Comparison of ENCODE assay signal across 23 cellular contexts in the genomic region with DNA sequence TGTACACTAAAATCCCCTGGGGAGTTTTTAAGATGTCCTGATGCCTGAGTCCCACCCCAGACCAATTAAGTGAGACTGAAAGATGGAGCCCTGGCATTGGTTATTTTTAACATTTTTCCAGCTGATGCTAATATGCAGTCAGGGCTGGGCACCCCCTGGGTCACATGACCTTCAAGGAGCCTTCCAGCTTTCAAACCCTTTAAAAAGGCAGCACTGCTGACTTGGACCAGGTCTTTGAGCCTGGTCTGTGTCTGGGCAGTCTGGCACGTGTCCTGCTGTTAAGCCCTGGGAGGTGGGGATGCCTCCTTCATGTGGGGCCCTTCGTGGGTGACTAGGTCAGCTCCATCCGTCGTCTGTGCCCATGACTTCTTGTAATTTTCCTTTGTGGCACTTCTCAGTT.
DNase-seq lines count a peak whose midpoint lies in the region; ATAC-seq, FAIRE-seq and TF ChIP-seq lines count a peak whose summit lies in the region.
"Had no signal": no experiment of that assay in that cellular context is flagged by ENCODE, and none has a peak within 500 bp of the region (broad histone marks: within the 10 kb centered on the region; RNA-seq: fewer than 3 reads in every experiment).

No MANE protein-coding gene starts in this region.

- no CpG with 5 or more reads among the region's 4 CpGs for WGBS in neuronal stem cell (ENCODE audit: extremely low coverage in 2 of 2, insufficient read length in 2 of 2, insufficient replicate concordance in 1 of 2), 2 donors
- WGBS in HepG2 (ENCODE audit: low lambda C conversion rate): 98% methylated on average over 4 of the region's 4 CpGs

- POLR2A ChIA-PET in HepG2 (lab: Yijun Ruan, JAX): interaction anchor here (0.9 to 1.6 kb wide), 3 partner anchors 19 to 35 kb away, joined by 3 read pairs; no protein-coding TSS in a partner anchor

- in situ Hi-C loops in HepG2 (cut with HindIII; ENCODE audit: extremely low pct_ligation_motif_present, low pct_unique_long_range_greater_than_20kb): no loop called here

- no peak overlapping the region for H2BK15ac ChIP-seq in neuronal stem cell (ENCODE audit: low read length)

- no peak overlapping the region for H3K23ac ChIP-seq in neuronal stem cell (ENCODE audit: low read depth, low read length, poor library complexity)

- no peaks in the 10 kb centered on the region for H3F3A ChIP-seq in OCI-LY1 (ENCODE audit: insufficient read depth, low read length)

- BruUV-seq in HepG2 (replicated peaks; lab: Mats Ljungman, UMichigan): no TSS peak

- no peak for ATAC-seq in stimulated activated naive CD8-positive, alpha-beta T cell treated with anti-CD3 and anti-CD28 coated beads, Interleukin-15, Interleukin-2, amounts not matched to agents 100 U/mL and 50 U/mL, for 24 hours
- no peak for ATAC-seq in esophagus mucosa
- no peak for ATAC-seq in HepG2
- ATAC-seq: lower lobe of right lung had no signal

- H2BK120ac ChIP-seq in neuronal stem cell (ENCODE audit: low read depth, low read length): no peak overlapping the region

- DNase-seq in neuronal stem cell (ENCODE audit: low spot score) (no peak), HepG2 (ENCODE audit: low spot score) (no peak)
- DNase-seq in stimulated activated naive CD8-positive, alpha-beta T cell treated with anti-CD3 and anti-CD28 coated beads, Interleukin-15, Interleukin-2, amounts not matched to agents 100 U/mL and 50 U/mL, for 24 hours: no peak
- no peak for DNase-seq in stimulated activated naive CD4-positive, alpha-beta T cell (lab: John Stamatoyannopoulos, UW)
- DNase-seq: activated CD4-positive, alpha-beta memory T cell treated with anti-CD3 and anti-CD28 coated beads for 36 hours; activated CD4-positive, CD25-positive, alpha-beta regulatory T cell; activated T-cell treated with anti-CD3 and anti-CD28 coated beads for 4 hours; amniotic stem cell; GOT3; lower lobe of right lung; MM.1S; NCI-H1436 treated with DMSO at 0.1 percent for 48 hours; NCI-H510A treated with DMSO at 0.1 percent for 48 hours; right lobe of liver had no signal

- CTCF ChIA-PET in HepG2 (lab: Yijun Ruan, JAX; ENCODE audit: low intra/inter-chr PET ratio, low total read pairs): no interaction called here

- no peaks in the 10 kb centered on the region for H3K9me2 ChIP-seq in OCI-LY1 (ENCODE audit: low read depth, low read length)

- H3K14ac ChIP-seq in neuronal stem cell (ENCODE audit: low read length): no peak overlapping the region

- no peak for TF ChIP-seq RAD21 in HepG2 (CRISPR knock-in tag; IDR thresholded peaks at IDR 0.05)

- no peak for TF ChIP-seq EP300 in HepG2 (IDR thresholded peaks at IDR 0.05; ENCODE audit: low read depth in 2 of 2, low read length in 2 of 2)
- no peak for TF ChIP-seq EP300 in HepG2 (CRISPR knock-in tag; IDR thresholded peaks at IDR 0.05; ENCODE audit: borderline replicate concordance)

- no peaks in the 10 kb centered on the region; a peak in 2 of 22 replicates for H4K20me1 ChIP-seq in BLaER1 treated with 17β-estradiol and CSF1 and Interleukin-3, amounts not matched to agents 10 nM and 100 nM
- H4K20me1 ChIP-seq in OCI-LY1 (ENCODE audit: insufficient read depth, low read length): no peaks in the 10 kb centered on the region
- H4K20me1 ChIP-seq in HepG2 (ENCODE audit: insufficient read depth, low read length): no peaks in the 10 kb centered on the region

- no peak overlapping the region for H2BK12ac ChIP-seq in neuronal stem cell (ENCODE audit: low read length)

- 0 out of 22 replicates have a peak, but pooled peaks cover 0 to 6% (median 0%) of the 10 kb centered on the region in 11 experiments for H3K9me3 ChIP-seq in BLaER1 treated with 17β-estradiol and CSF1 and Interleukin-3, amounts not matched to agents 10 nM and 100 nM (replicated peaks in 1 of 11)
- H3K9me3 ChIP-seq in OCI-LY1 (ENCODE audit: low read length) (no peaks in the 10 kb centered on the region), neuronal stem cell (replicated peaks in 1 of 2; ENCODE audit: control insufficient read depth in 2 of 2, insufficient read depth in 1 of 2, low read depth in 1 of 2, low read length in 2 of 2) (no peaks in the 10 kb centered on the region), HepG2 (ENCODE audit: low read length) (no peaks in the 10 kb centered on the region)
- H3K9me3 ChIP-seq: lower lobe of right lung, right lobe of liver had no signal

- peaks cover 0 to 38% (median 0%) of the 10 kb centered on the region in 11 experiments; a peak in 6 of 22 replicates for H3K36me3 ChIP-seq in BLaER1 treated with 17β-estradiol and CSF1 and Interleukin-3, amounts not matched to agents 10 nM and 100 nM
- H3K36me3 ChIP-seq in OCI-LY1 (ENCODE audit: insufficient read depth, low read length): peaks cover 10% of the 10 kb centered on the region; the same call in 1 of the 2 replicates
- H3K36me3 ChIP-seq in neuronal stem cell (replicated peaks in 1 of 2; ENCODE audit: control insufficient read depth in 2 of 2, insufficient read depth in 2 of 2, low read length in 2 of 2): peaks cover 0 to 8% of the 10 kb centered on the region in 2 donors
- H3K36me3 ChIP-seq in HepG2 (replicated peaks in 1 of 2; ENCODE audit: control insufficient read depth in 1 of 2, insufficient read depth in 2 of 2, low read length in 2 of 2): peaks cover 1 to 3% of the 10 kb centered on the region in 2 experiments; a peak in 3 of 5 replicates
- H3K36me3 ChIP-seq: cardiac muscle cell, lower lobe of right lung, right lobe of liver had no signal

- H3K4me3 ChIP-seq in BLaER1 treated with 17β-estradiol and CSF1 and Interleukin-3, amounts not matched to agents 10 nM and 100 nM: no peak overlapping the region
- H3K4me3 ChIP-seq in OCI-LY1 (ENCODE audit: low read depth, low read length, poor library complexity, severe bottlenecking) (peak overlapping the region; percentile 3), neuronal stem cell (ENCODE audit: low read length in 2 of 2) (no peak overlapping the region), HepG2 (replicated peaks in 1 of 3; ENCODE audit: insufficient read depth in 1 of 3, low read depth in 2 of 3, low read length in 3 of 3) (no peak overlapping the region)
- H3K4me3 ChIP-seq: cardiac muscle cell, lower lobe of right lung, right lobe of liver had no signal

- H3K4me2 ChIP-seq in BLaER1 treated with 17β-estradiol and CSF1 and Interleukin-3, amounts not matched to agents 10 nM and 100 nM: peak overlapping the region in 9 of 11 experiments; percentile 18 to 96 (median 55); a peak in 17 of 22 replicates
- peak overlapping the region; percentile 54 for H3K4me2 ChIP-seq in OCI-LY1 (ENCODE audit: low read length)
- no peak overlapping the region for H3K4me2 ChIP-seq in neuronal stem cell (ENCODE audit: insufficient read depth, low read length, poor library complexity, severe bottlenecking)
- H3K4me2 ChIP-seq in HepG2 (ENCODE audit: low read depth, low read length): no peak overlapping the region

- intact Hi-C loops in HepG2 (cut with micrococcal nuclease; ENCODE audit: unreplicated experiment): no loop called here

- H2AFZ ChIP-seq in OCI-LY1 (ENCODE audit: low read length) (no peak overlapping the region), neuronal stem cell (ENCODE audit: low read length) (no peak overlapping the region), HepG2 (ENCODE audit: low read length) (no peak overlapping the region)

- H3K27me3 ChIP-seq in BLaER1 treated with 17β-estradiol and CSF1 and Interleukin-3, amounts not matched to agents 10 nM and 100 nM: no peaks in the 10 kb centered on the region
- no peaks in the 10 kb centered on the region for H3K27me3 ChIP-seq in OCI-LY1 (ENCODE audit: insufficient read depth, low read length)
- H3K27me3 ChIP-seq in neuronal stem cell (ENCODE audit: control insufficient read depth in 3 of 3, insufficient read depth in 3 of 3, low read depth in 1 of 3, low read length in 3 of 3): no peaks in the 10 kb centered on the region
- H3K27me3 ChIP-seq in HepG2 (ENCODE audit: control insufficient read depth in 1 of 2, insufficient read depth in 2 of 2, low read length in 2 of 2): no peaks in the 10 kb centered on the region
- H3K27me3 ChIP-seq: cardiac muscle cell, right lobe of liver had no signal

- no peak overlapping the region for H4K8ac ChIP-seq in neuronal stem cell (ENCODE audit: low read depth, low read length)

- H3K27ac ChIP-seq in BLaER1 treated with 17β-estradiol and CSF1 and Interleukin-3, amounts not matched to agents 10 nM and 100 nM: peak overlapping the region in 3 of 11 experiments; percentile 24 to 37 (median 32); a peak in 1 of 22 replicates
- H3K27ac ChIP-seq in OCI-LY1 (ENCODE audit: low read depth, low read length, poor library complexity, severe bottlenecking) (peak overlapping the region; percentile 99), cingulate gyrus (ENCODE audit: low read depth, low read length) (peak overlapping the region; percentile 41), neuronal stem cell (replicated peaks; ENCODE audit: low read length) (no peak overlapping the region), HepG2 (ENCODE audit: extremely low read length, insufficient read depth, low read length) (no peak overlapping the region)
- H3K27ac ChIP-seq: cardiac muscle cell, HL-60, lower lobe of right lung, right lobe of liver, RWPE1 had no signal

- no peak overlapping the region for H2BK5ac ChIP-seq in neuronal stem cell (ENCODE audit: low read length)

- H3K18ac ChIP-seq in neuronal stem cell (ENCODE audit: low read length): peak overlapping the region; percentile 53

- no peak overlapping the region for H3K4ac ChIP-seq in neuronal stem cell (ENCODE audit: low read length)

- H3K4me1 ChIP-seq in BLaER1 treated with 17β-estradiol and CSF1 and Interleukin-3, amounts not matched to agents 10 nM and 100 nM: peaks cover 12 to 100% (median 95%) of the 10 kb centered on the region in 10 experiments
- H3K4me1 ChIP-seq in OCI-LY1 (ENCODE audit: insufficient read depth, low read length, severe bottlenecking) (peaks cover 97% of the 10 kb centered on the region), neuronal stem cell (ENCODE audit: control insufficient read depth in 2 of 2, insufficient read depth in 1 of 2, low read depth in 1 of 2, low read length in 2 of 2) (peaks cover 44 to 57% of the 10 kb centered on the region in 2 donors), HepG2 (ENCODE audit: insufficient read depth, low read length) (peaks cover 84% of the 10 kb centered on the region)
- H3K4me1 ChIP-seq: lower lobe of right lung, right lobe of liver had no signal

- H3K79me2 ChIP-seq in OCI-LY1 (ENCODE audit: insufficient read depth, low read length) (no peaks in the 10 kb centered on the region), HepG2 (ENCODE audit: insufficient read depth, low read length) (peaks cover 3% of the 10 kb centered on the region)

- no peak for FAIRE-seq in HepG2 (lab: Jason Lieb, UNC)
- FAIRE-seq: endothelial cell of umbilical vein, islet of Langerhans had no signal

- H3K9ac ChIP-seq in BLaER1 treated with 17β-estradiol and CSF1 and Interleukin-3, amounts not matched to agents 10 nM and 100 nM: peak overlapping the region in 1 of 11 experiments; percentile 31; a peak in 1 of 22 replicates
- H3K9ac ChIP-seq in OCI-LY1 (ENCODE audit: low read length) (peak overlapping the region; percentile 51), neuronal stem cell (ENCODE audit: low read depth, low read length, poor library complexity) (no peak overlapping the region), HepG2 (ENCODE audit: insufficient read depth, low read depth, low read length) (no peak overlapping the region)

- H4K91ac ChIP-seq in neuronal stem cell (ENCODE audit: low read depth, low read length, poor library complexity): no peak overlapping the region

- no peak overlapping the region for H2AK5ac ChIP-seq in neuronal stem cell (ENCODE audit: low read depth, low read length)

- TF ChIP-seq CTCF in OCI-LY1 (IDR thresholded peaks at IDR 0.05; ENCODE audit: low read length): no peak
- TF ChIP-seq CTCF in HepG2 (CRISPR knock-in tag; IDR thresholded peaks at IDR 0.05): no peak

- peaks cover 6% of the 10 kb centered on the region for H3K79me1 ChIP-seq in neuronal stem cell (ENCODE audit: low read depth, low read length)

- no peak for TF ChIP-seq POLR2A in HepG2 (IDR thresholded peaks at IDR 0.05; ENCODE audit: insufficient read depth in 1 of 2, low read depth in 2 of 2, low read length in 2 of 2)

Comparison
In these comparisons a context has a peak if more than half of its experiments do, and no peak if none do; other contexts are left out.
1. H3K27ac ChIP-seq: peak in OCI-LY1 (single experiment) and cingulate gyrus (single experiment); none in neuronal stem cell (single experiment) and HepG2 (single experiment).
2. H3K4me2 ChIP-seq: peak in BLaER1 treated with 17β-estradiol and CSF1 and Interleukin-3, amounts not matched to agents 10 nM and 100 nM (9 of 11) and OCI-LY1 (single experiment); none in neuronal stem cell (single experiment) and HepG2 (single experiment).